In the genomic region with DNA sequence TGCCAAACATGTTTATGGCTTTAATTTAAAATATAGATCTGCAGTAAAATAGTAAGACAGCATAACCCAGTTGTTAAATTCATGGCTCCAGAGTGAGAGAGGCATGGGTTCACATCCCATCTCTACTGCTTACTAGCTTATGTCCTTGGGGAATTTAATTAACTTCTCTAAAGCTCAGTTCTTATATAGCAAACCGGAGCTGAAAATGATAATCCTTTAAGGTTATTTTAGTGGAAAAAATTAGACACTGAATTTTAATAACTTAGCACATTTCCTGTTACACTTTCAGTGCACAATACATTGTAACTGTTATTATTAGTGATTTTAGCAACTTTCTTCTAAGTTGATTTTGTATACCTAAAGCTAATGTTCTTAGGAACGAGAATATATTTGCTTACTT, we compare ENCODE assay signal across 28 cellular contexts. TPM values are rescaled to one million over a fixed set of nuclear protein-coding genes. Genes with fewer than 3 reads are reported as not detected.
"Had no signal": no experiment of that assay in that cellular context is flagged by ENCODE, and none has a peak within 500 bp of the region (broad histone marks: within the 10 kb centered on the region; RNA-seq: fewer than 3 reads in every experiment).

No MANE protein-coding gene starts in this region.

- H3K27ac ChIP-seq: breast epithelium, heart left ventricle, psoas muscle, uterus had no signal

- DNase-seq: activated CD4-positive, alpha-beta T cell treated with anti-CD3 and anti-CD28 coated beads for 36 hours; activated CD4-positive, CD25-positive, alpha-beta regulatory T cell; activated CD8-positive, alpha-beta memory T cell treated with anti-CD3 and anti-CD28 coated beads, Interleukin-2, amount 10 ng/mL, durations not matched to agents 7 days and 5 days; activated CD8-positive, alpha-beta T cell treated with anti-CD3 and anti-CD28 coated beads, Interleukin-2, amount 10 ng/mL, durations not matched to agents 7 days and 5 days; activated naive CD4-positive, alpha-beta T cell; activated T-cell treated with anti-CD3 and anti-CD28 coated beads, Interleukin-2, amount 50 U/mL, for 72 hours; central memory CD4-positive, alpha-beta T cell; endodermal cell; heart left ventricle; midbrain; nucleus accumbens; pancreas; psoas muscle; stimulated activated CD4-positive, alpha-beta T cell treated with anti-CD3 and anti-CD28 coated beads, Interleukin-1b, Interleukin-23, amount 100 ng/mL, for 48 hours; stimulated activated CD4-positive, alpha-beta T cell treated with anti-CD3 and anti-CD28 coated beads, Interleukin-4, amount 100 ng/mL, for 4 hours; stimulated activated CD8-positive, alpha-beta memory T cell treated with anti-CD3 and anti-CD28 coated beads, Interleukin-4, amount 100 ng/mL, for 48 hours; stimulated activated naive CD8-positive, alpha-beta T cell treated with anti-CD3 and anti-CD28 coated beads, Interleukin-15, amount 100 ng/mL, for 72 hours; substantia nigra; uterus had no signal

- H3K4me3 Mint-ChIP-seq: activated CD4-positive, alpha-beta T cell treated with anti-CD3 and anti-CD28 coated beads for 36 hours; activated CD8-positive, alpha-beta memory T cell treated with anti-CD3 and anti-CD28 coated beads, Interleukin-2, amount 10 ng/mL, durations not matched to agents 7 days and 5 days; activated CD8-positive, alpha-beta T cell treated with anti-CD3 and anti-CD28 coated beads, Interleukin-2, amount 10 ng/mL, durations not matched to agents 7 days and 5 days; activated T-cell treated with anti-CD3 and anti-CD28 coated beads, Interleukin-2, amount 50 U/mL, for 72 hours; dendritic cell treated with granulocyte-macrophage colony-stimulating factor and Interleukin-4, amounts not matched to agents 40 ng/mL and 50 ng/mL, for 4 days; endodermal cell; memory B cell; naive thymus-derived CD4-positive, alpha-beta T cell; stimulated activated memory B cell treated with anti-CD40 and anti-IgM and Interleukin-4, amounts not matched to agents 10 μg/mL and 1 μg/mL and 100 μg/mL, for 72 hours; stimulated activated naive CD8-positive, alpha-beta T cell treated with anti-CD3 and anti-CD28 coated beads, Interleukin-15, amount 100 ng/mL, for 72 hours; type B pancreatic cell had no signal

- ATAC-seq: activated CD4-positive, alpha-beta T cell treated with anti-CD3 and anti-CD28 coated beads for 36 hours; activated CD8-positive, alpha-beta memory T cell treated with anti-CD3 and anti-CD28 coated beads, Interleukin-2, amount 10 ng/mL, durations not matched to agents 7 days and 5 days; activated CD8-positive, alpha-beta T cell treated with anti-CD3 and anti-CD28 coated beads, Interleukin-2, amount 10 ng/mL, durations not matched to agents 7 days and 5 days; activated naive CD4-positive, alpha-beta T cell treated with anti-CD3 and anti-CD28 coated beads, Interleukin-2, amount 50 U/mL, for 72 hours; activated T-cell treated with anti-CD3 and anti-CD28 coated beads, Interleukin-2, amount 50 U/mL, for 72 hours; esophagus mucosa; heart left ventricle; naive thymus-derived CD4-positive, alpha-beta T cell; psoas muscle; stimulated activated memory B cell treated with anti-CD40 and anti-IgM and Interleukin-4, amounts not matched to agents 10 μg/mL and 1 μg/mL and 100 μg/mL, for 72 hours; stimulated activated naive CD8-positive, alpha-beta T cell treated with anti-CD3 and anti-CD28 coated beads, Interleukin-15, amount 100 ng/mL, for 72 hours had no signal

- H3K36me3 Mint-ChIP-seq: activated CD8-positive, alpha-beta memory T cell treated with anti-CD3 and anti-CD28 coated beads, Interleukin-2, amount 10 ng/mL, durations not matched to agents 7 days and 5 days; activated naive CD4-positive, alpha-beta T cell treated with anti-CD3 and anti-CD28 coated beads, Interleukin-2, amount 50 U/mL, for 72 hours; memory B cell; naive thymus-derived CD4-positive, alpha-beta T cell; stimulated activated memory B cell treated with anti-CD40 and anti-IgM and Interleukin-4, amounts not matched to agents 10 μg/mL and 1 μg/mL and 100 μg/mL, for 72 hours; type B pancreatic cell had no signal

- H3K4me1 Mint-ChIP-seq: activated CD4-positive, alpha-beta T cell treated with anti-CD3 and anti-CD28 coated beads for 36 hours; activated CD8-positive, alpha-beta memory T cell treated with anti-CD3 and anti-CD28 coated beads, Interleukin-2, amount 10 ng/mL, durations not matched to agents 7 days and 5 days; endodermal cell; memory B cell; naive thymus-derived CD4-positive, alpha-beta T cell; stimulated activated memory B cell treated with anti-CD40 and anti-IgM and Interleukin-4, amounts not matched to agents 10 μg/mL and 1 μg/mL and 100 μg/mL, for 72 hours; stimulated activated naive CD8-positive, alpha-beta T cell treated with anti-CD3 and anti-CD28 coated beads, Interleukin-15, amount 100 ng/mL, for 72 hours had no signal

- H3K4me1 ChIP-seq: breast epithelium, heart left ventricle, psoas muscle, uterus had no signal

- H3K9me3 Mint-ChIP-seq: activated naive CD4-positive, alpha-beta T cell treated with anti-CD3 and anti-CD28 coated beads, Interleukin-2, amount 50 U/mL, for 72 hours; dendritic cell treated with granulocyte-macrophage colony-stimulating factor and Interleukin-4, amounts not matched to agents 40 ng/mL and 50 ng/mL, for 4 days; endodermal cell; memory B cell; stimulated activated naive CD8-positive, alpha-beta T cell treated with anti-CD3 and anti-CD28 coated beads, Interleukin-15, amount 100 ng/mL, for 72 hours; type B pancreatic cell had no signal

- H3K4me3 ChIP-seq: breast epithelium, heart left ventricle, pancreas, psoas muscle, smooth muscle cell, uterus had no signal

- H3K9me3 ChIP-seq: breast epithelium, heart left ventricle, pancreas, psoas muscle, uterus had no signal

- H3K27ac Mint-ChIP-seq: activated CD4-positive, alpha-beta T cell treated with anti-CD3 and anti-CD28 coated beads for 36 hours; activated CD8-positive, alpha-beta memory T cell treated with anti-CD3 and anti-CD28 coated beads, Interleukin-2, amount 10 ng/mL, durations not matched to agents 7 days and 5 days; activated CD8-positive, alpha-beta T cell treated with anti-CD3 and anti-CD28 coated beads, Interleukin-2, amount 10 ng/mL, durations not matched to agents 7 days and 5 days; activated naive CD4-positive, alpha-beta T cell treated with anti-CD3 and anti-CD28 coated beads, Interleukin-2, amount 50 U/mL, for 72 hours; activated T-cell treated with anti-CD3 and anti-CD28 coated beads, Interleukin-2, amount 50 U/mL, for 72 hours; dendritic cell treated with granulocyte-macrophage colony-stimulating factor and Interleukin-4, amounts not matched to agents 40 ng/mL and 50 ng/mL, for 4 days; endodermal cell; memory B cell; naive thymus-derived CD4-positive, alpha-beta T cell; stimulated activated memory B cell treated with anti-CD40 and anti-IgM and Interleukin-4, amounts not matched to agents 10 μg/mL and 1 μg/mL and 100 μg/mL, for 72 hours; stimulated activated naive CD8-positive, alpha-beta T cell treated with anti-CD3 and anti-CD28 coated beads, Interleukin-15, amount 100 ng/mL, for 72 hours; type B pancreatic cell had no signal

- H3K27me3 ChIP-seq: breast epithelium, heart left ventricle, pancreas, uterus had no signal

- H3K36me3 ChIP-seq: breast epithelium, heart left ventricle, pancreas, uterus had no signal

- H3K27me3 Mint-ChIP-seq: activated CD4-positive, alpha-beta T cell treated with anti-CD3 and anti-CD28 coated beads for 36 hours; activated CD8-positive, alpha-beta memory T cell treated with anti-CD3 and anti-CD28 coated beads, Interleukin-2, amount 10 ng/mL, durations not matched to agents 7 days and 5 days; dendritic cell treated with granulocyte-macrophage colony-stimulating factor and Interleukin-4, amounts not matched to agents 40 ng/mL and 50 ng/mL, for 4 days; memory B cell; stimulated activated memory B cell treated with anti-CD40 and anti-IgM and Interleukin-4, amounts not matched to agents 10 μg/mL and 1 μg/mL and 100 μg/mL, for 72 hours; stimulated activated naive CD8-positive, alpha-beta T cell treated with anti-CD3 and anti-CD28 coated beads, Interleukin-15, amount 100 ng/mL, for 72 hours; type B pancreatic cell had no signal

RNA-seq across cellular contexts. Expression of a gene that starts 14.8 kb away (rescaled TPM):
- total RNA-seq: activated CD8-positive, alpha-beta memory T cell treated with anti-CD3 and anti-CD28 coated beads, Interleukin-2, amount 10 ng/mL, durations not matched to agents 7 days and 5 days had no signal
- polyA plus RNA-seq: smooth muscle cell had no signal
